In genomic region chr11:13924801-13925327, GRCh38 we compare ENCODE assay signal across 12 cellular contexts. TPM values are rescaled to one million over a fixed set of nuclear protein-coding genes. Genes with fewer than 3 reads are reported as not detected.
A peak's percentile ranks its signal among the peaks of the same experiment; 100 is the strongest.
DNase-seq lines count a peak whose midpoint lies in the region; ATAC-seq and TF ChIP-seq lines count a peak whose summit lies in the region.
"Had no signal": no experiment of that assay in that cellular context is flagged by ENCODE, and none has a peak within 500 bp of the region (broad histone marks: within the 10 kb centered on the region; RNA-seq: fewer than 3 reads in every experiment).

No MANE protein-coding gene starts in this region.

- H3K9me3 Mint-ChIP-seq in activated naive CD8-positive, alpha-beta T cell treated with anti-CD3 and anti-CD28 coated beads for 36 hours = peaks cover 4% of the 10 kb centered on the region
- H3K9me3 Mint-ChIP-seq in naive thymus-derived CD4-positive, alpha-beta T cell = peaks cover 0 to 10% (median 3%) of the 10 kb centered on the region in 11 donors

- POLR2A ChIA-PET in naive thymus-derived CD4-positive, alpha-beta T cell (lab: Charles Lee) = interaction anchor here (1.1 to 7.3 kb wide), 9 partner anchors 9 to 63 kb away, joined by 3 to 62 read pairs (median 6); partner anchors contain the start of gene SPON1

- H3K4me3 ChIP-seq in naive thymus-derived CD4-positive, alpha-beta T cell (ENCODE audit: low read length) = no peak overlapping the region

- intact Hi-C loops in naive thymus-derived CD4-positive, alpha-beta T cell (cut with micrococcal nuclease) = loop anchor here (1.0 to 10.0 kb wide), 9 partner anchors 8 to 260 kb away; partner anchors contain the start of gene FAR1 (in 2 of the 2)

- H3K27ac ChIP-seq in naive thymus-derived CD4-positive, alpha-beta T cell (ENCODE audit: low read depth, low read length) = peak overlapping the region; percentile 65

- H3K27me3 ChIP-seq in naive thymus-derived CD4-positive, alpha-beta T cell (ENCODE audit: control insufficient read depth in 2 of 2, insufficient read depth in 2 of 2, low read length in 2 of 2) = no peaks in the 10 kb centered on the region

- no peaks in the 10 kb centered on the region for H3K36me3 ChIP-seq in naive thymus-derived CD4-positive, alpha-beta T cell (ENCODE audit: control insufficient read depth in 2 of 3, insufficient read depth in 3 of 3, low read length in 3 of 3)

- ATAC-seq in naive thymus-derived CD4-positive, alpha-beta T cell = peak; percentile 21
- ATAC-seq in HG02623 (IDR thresholded peaks at IDR 0.05; ENCODE audit: unreplicated experiment) (no peak), omental fat pad (ENCODE audit: low FRiP score) (no peak)

- H3K36me3 Mint-ChIP-seq in activated naive CD8-positive, alpha-beta T cell treated with anti-CD3 and anti-CD28 coated beads for 36 hours = no peaks in the 10 kb centered on the region
- H3K36me3 Mint-ChIP-seq in naive thymus-derived CD4-positive, alpha-beta T cell = peaks cover 3 to 33% (median 4%) of the 10 kb centered on the region in 5 donors
- H3K36me3 Mint-ChIP-seq: mesothelial cell of epicardium had no signal

- no peak overlapping the region for H3K4me3 Mint-ChIP-seq in activated naive CD8-positive, alpha-beta T cell treated with anti-CD3 and anti-CD28 coated beads for 36 hours
- H3K4me3 Mint-ChIP-seq in naive thymus-derived CD4-positive, alpha-beta T cell = peak overlapping the region; percentile 35 to 94 (median 78)
- H3K4me3 Mint-ChIP-seq: mesothelial cell of epicardium had no signal

- H3K27ac Mint-ChIP-seq in activated naive CD8-positive, alpha-beta T cell treated with anti-CD3 and anti-CD28 coated beads for 36 hours = peak overlapping the region; percentile 40
- H3K27ac Mint-ChIP-seq in naive thymus-derived CD4-positive, alpha-beta T cell = peak overlapping the region; percentile 97 to 100 (median 99)
- H3K27ac Mint-ChIP-seq: mesothelial cell of epicardium had no signal

- H3K27me3 Mint-ChIP-seq in activated naive CD8-positive, alpha-beta T cell treated with anti-CD3 and anti-CD28 coated beads for 36 hours = no peaks in the 10 kb centered on the region
- H3K27me3 Mint-ChIP-seq in naive thymus-derived CD4-positive, alpha-beta T cell = peaks cover 0 to 7% (median 0%) of the 10 kb centered on the region in 5 donors

- no peak for TF ChIP-seq CTCF in omental fat pad (IDR thresholded peaks at IDR 0.05)

- DNase-seq in GF-D8 (lab: John Stamatoyannopoulos, UW) (peak; percentile 52), NOMO-1 (lab: John Stamatoyannopoulos, UW; ENCODE audit: unreplicated experiment in 2 of 2) (peak; percentile 78 to 88), omental fat pad (ENCODE audit: low spot score) (no peak)
- no peak for DNase-seq in activated naive CD8-positive, alpha-beta T cell treated with anti-CD3 and anti-CD28 coated beads for 36 hours
- no peak for DNase-seq in naive thymus-derived CD4-positive, alpha-beta T cell
- no peak for DNase-seq in stimulated activated CD8-positive, alpha-beta memory T cell treated with anti-CD3 and anti-CD28 coated beads, Interleukin-4, amount 100 ng/mL, for 48 hours
- DNase-seq: DMS79, NCI-H510A treated with DMSO at 0.1 percent for 48 hours, T1000 had no signal

- H3K4me1 ChIP-seq in naive thymus-derived CD4-positive, alpha-beta T cell (ENCODE audit: control insufficient read depth in 2 of 2, insufficient read depth in 2 of 2, low read length in 2 of 2) = peaks cover 44 to 49% of the 10 kb centered on the region in 2 donors

- CTCF ChIA-PET in naive thymus-derived CD4-positive, alpha-beta T cell (lab: Charles Lee) = interaction anchor here (0.6 to 2.1 kb wide), 8 partner anchors 15 to 324 kb away, joined by 3 to 13 read pairs (median 4); no protein-coding TSS in a partner anchor

- no peaks in the 10 kb centered on the region for H3K9me3 ChIP-seq in naive thymus-derived CD4-positive, alpha-beta T cell (ENCODE audit: control insufficient read depth in 2 of 3, low read length in 3 of 3)

- peaks cover 37% of the 10 kb centered on the region for H3K4me1 Mint-ChIP-seq in activated naive CD8-positive, alpha-beta T cell treated with anti-CD3 and anti-CD28 coated beads for 36 hours
- H3K4me1 Mint-ChIP-seq in naive thymus-derived CD4-positive, alpha-beta T cell = peaks cover 46 to 75% (median 71%) of the 10 kb centered on the region in 7 donors

RNA-seq across cellular contexts. Expression of gene SPON1, which starts 37.7 kb away (rescaled TPM):
- 1 to 10 TPM in 1 of 2 experiments, under 1 TPM in 1; 0.95 to 1.0 TPM for total RNA-seq in activated naive CD8-positive, alpha-beta T cell treated with anti-CD3 and anti-CD28 coated beads for 36 hours
- 10 to 100 TPM in 2 of 5 experiments, 1 to 10 TPM in 3; 1.6 to 20.8 (median 3.9) TPM for total RNA-seq in naive thymus-derived CD4-positive, alpha-beta T cell
- under 1 TPM; 0.35 to 0.45 TPM for polyA plus RNA-seq in naive thymus-derived CD4-positive, alpha-beta T cell
- 100 to 1,000 TPM in 2 of 4 donors, 10 to 100 TPM in 2; 80.2 to 141 (median 103) TPM for total RNA-seq in omental fat pad
- total RNA-seq: LHCN-M2 had no signal

Comparison
In these comparisons a context has a peak if more than half of its experiments do, and no peak if none do; other contexts are left out.
1. DNase-seq: peak in GF-D8 (single experiment) and NOMO-1 (2 of 2); none in activated naive CD8-positive, alpha-beta T cell treated with anti-CD3 and anti-CD28 coated beads for 36 hours (single experiment), naive thymus-derived CD4-positive, alpha-beta T cell (0 of 9), stimulated activated CD8-positive, alpha-beta memory T cell treated with anti-CD3 and anti-CD28 coated beads, Interleukin-4, amount 100 ng/mL, for 48 hours (single experiment) and omental fat pad (single experiment).